ENCODE assay signal across 19 cellular contexts in genomic region chr6:7538484-7538883, GRCh38.
"Had no signal": no experiment of that assay in that cellular context is flagged by ENCODE, and none has a peak within 500 bp of the region (broad histone marks: within the 10 kb centered on the region; RNA-seq: fewer than 3 reads in every experiment).

No MANE protein-coding gene starts in this region.

- H3K4me3 ChIP-seq: ascending aorta, esophagus muscularis mucosa, hepatocyte, ovary, thoracic aorta had no signal

- DNase-seq: activated CD4-positive, alpha-beta T cell treated with anti-CD3 and anti-CD28 coated beads, Interleukin-2, amount 10 ng/mL, durations not matched to agents 7 days and 5 days; activated CD8-positive, alpha-beta T cell treated with anti-CD3 and anti-CD28 coated beads, Interleukin-2, amount 10 ng/mL, durations not matched to agents 7 days and 5 days; activated naive CD4-positive, alpha-beta T cell treated with anti-CD3 and anti-CD28 coated beads, Interleukin-2, amount 10 ng/mL, durations not matched to agents 7 days and 5 days; activated T-cell treated with anti-CD3 and anti-CD28 coated beads, Interleukin-2, amount 50 U/mL, for 4 hours; dermis blood vessel endothelial cell; effector memory CD4-positive, alpha-beta T cell; ovary; stimulated activated CD4-positive, alpha-beta T cell treated with anti-CD3 and anti-CD28 coated beads, Interleukin-4, amount 100 ng/mL, for 24 hours; T1000 had no signal

- FAIRE-seq: bronchial epithelial cell, endothelial cell of umbilical vein, islet of Langerhans had no signal

- H3K27ac Mint-ChIP-seq: activated CD4-positive, alpha-beta T cell treated with anti-CD3 and anti-CD28 coated beads, Interleukin-2, amount 10 ng/mL, durations not matched to agents 7 days and 5 days; activated CD8-positive, alpha-beta T cell treated with anti-CD3 and anti-CD28 coated beads, Interleukin-2, amount 10 ng/mL, durations not matched to agents 7 days and 5 days; activated naive CD4-positive, alpha-beta T cell treated with anti-CD3 and anti-CD28 coated beads, Interleukin-2, amount 10 ng/mL, durations not matched to agents 7 days and 5 days; stimulated activated effector memory CD8-positive, alpha-beta T cell treated with anti-CD3 and anti-CD28 coated beads, Interleukin-12 subunit alpha, Interleukin-12 subunit beta, amount 100 ng/mL, for 72 hours had no signal

- H3K27ac ChIP-seq: ascending aorta, esophagus muscularis mucosa, hepatocyte, ovary, thoracic aorta had no signal

- H3K4me1 Mint-ChIP-seq: stimulated activated effector memory CD8-positive, alpha-beta T cell treated with anti-CD3 and anti-CD28 coated beads, Interleukin-12 subunit alpha, Interleukin-12 subunit beta, amount 100 ng/mL, for 72 hours had no signal

- H3K4me3 Mint-ChIP-seq: activated CD4-positive, alpha-beta T cell treated with anti-CD3 and anti-CD28 coated beads, Interleukin-2, amount 10 ng/mL, durations not matched to agents 7 days and 5 days; activated CD8-positive, alpha-beta T cell treated with anti-CD3 and anti-CD28 coated beads, Interleukin-2, amount 10 ng/mL, durations not matched to agents 7 days and 5 days; activated naive CD4-positive, alpha-beta T cell treated with anti-CD3 and anti-CD28 coated beads, Interleukin-2, amount 10 ng/mL, durations not matched to agents 7 days and 5 days; activated T-cell treated with anti-CD3 and anti-CD28 coated beads, Interleukin-2, amount 50 U/mL, for 4 hours; stimulated activated effector memory CD8-positive, alpha-beta T cell treated with anti-CD3 and anti-CD28 coated beads, Interleukin-12 subunit alpha, Interleukin-12 subunit beta, amount 100 ng/mL, for 72 hours had no signal

- H3K36me3 Mint-ChIP-seq: activated naive CD4-positive, alpha-beta T cell treated with anti-CD3 and anti-CD28 coated beads, Interleukin-2, amount 10 ng/mL, durations not matched to agents 7 days and 5 days; stimulated activated effector memory CD8-positive, alpha-beta T cell treated with anti-CD3 and anti-CD28 coated beads, Interleukin-12 subunit alpha, Interleukin-12 subunit beta, amount 100 ng/mL, for 72 hours had no signal

- H3K9me3 Mint-ChIP-seq: activated CD4-positive, alpha-beta T cell treated with anti-CD3 and anti-CD28 coated beads, Interleukin-2, amount 10 ng/mL, durations not matched to agents 7 days and 5 days; activated naive CD4-positive, alpha-beta T cell treated with anti-CD3 and anti-CD28 coated beads, Interleukin-2, amount 10 ng/mL, durations not matched to agents 7 days and 5 days; activated T-cell treated with anti-CD3 and anti-CD28 coated beads, Interleukin-2, amount 50 U/mL, for 4 hours; stimulated activated effector memory CD8-positive, alpha-beta T cell treated with anti-CD3 and anti-CD28 coated beads, Interleukin-12 subunit alpha, Interleukin-12 subunit beta, amount 100 ng/mL, for 72 hours had no signal

- H2AFZ ChIP-seq: hepatocyte had no signal

- H3K36me3 ChIP-seq: ascending aorta, esophagus muscularis mucosa, ovary, thoracic aorta had no signal

- H3K27me3 ChIP-seq: hepatocyte, ovary had no signal

- H3K4me2 ChIP-seq: hepatocyte had no signal

- H3K9me3 ChIP-seq: ascending aorta, esophagus muscularis mucosa, ovary, thoracic aorta had no signal

- ATAC-seq: activated CD4-positive, CD25-positive, alpha-beta regulatory T cell treated with anti-CD3 and anti-CD28 coated beads, Interleukin-2, amount 50 U/mL, for 24 hours; activated CD8-positive, alpha-beta T cell treated with anti-CD3 and anti-CD28 coated beads, Interleukin-2, amount 10 ng/mL, durations not matched to agents 7 days and 5 days; activated T-cell treated with anti-CD3 and anti-CD28 coated beads, Interleukin-2, amount 50 U/mL, for 4 hours; sciatic nerve; stimulated activated effector memory CD8-positive, alpha-beta T cell treated with anti-CD3 and anti-CD28 coated beads, Interleukin-12 subunit alpha, Interleukin-12 subunit beta, amount 100 ng/mL, for 72 hours had no signal
